In genomic region chr3:194573680-194574437, GRCh38 we compare ENCODE assay signal across 8 cellular contexts. TPM values are rescaled to one million over a fixed set of nuclear protein-coding genes. Genes with fewer than 3 reads are reported as not detected.
DNase-seq lines count a peak whose midpoint lies in the region; ATAC-seq and TF ChIP-seq lines count a peak whose summit lies in the region.

No MANE protein-coding gene starts in this region.

- H3K9me3 Mint-ChIP-seq in stimulated activated effector memory CD8-positive, alpha-beta T cell treated with anti-CD3 and anti-CD28 coated beads, Interleukin-12 subunit alpha, Interleukin-12 subunit beta, amount 100 ng/mL, for 72 hours: no peaks in the 10 kb centered on the region

- H3K9me3 ChIP-seq in Peyer's patch: no peaks in the 10 kb centered on the region

- no peaks in the 10 kb centered on the region for H3K36me3 ChIP-seq in Peyer's patch

- ATAC-seq in GM19324 (IDR thresholded peaks at IDR 0.05; ENCODE audit: low FRiP score, unreplicated experiment): peak; percentile 49
- peak; percentile 67 for ATAC-seq in HG03521 (IDR thresholded peaks at IDR 0.05; ENCODE audit: unreplicated experiment)
- ATAC-seq in stimulated activated effector memory CD8-positive, alpha-beta T cell treated with anti-CD3 and anti-CD28 coated beads, Interleukin-12 subunit alpha, Interleukin-12 subunit beta, amount 100 ng/mL, for 72 hours: peak; percentile 85

- TF ChIP-seq POLR2A in Peyer's patch (IDR thresholded peaks at IDR 0.05): no peak

- no peaks in the 10 kb centered on the region for H3K27me3 ChIP-seq in Peyer's patch

- no peak overlapping the region for H3K4me3 Mint-ChIP-seq in stimulated activated effector memory CD8-positive, alpha-beta T cell treated with anti-CD3 and anti-CD28 coated beads, Interleukin-12 subunit alpha, Interleukin-12 subunit beta, amount 100 ng/mL, for 72 hours

- peak in 4 of 6 experiments; percentile 38 to 67 (median 64) for TF ChIP-seq CTCF in Peyer's patch (IDR thresholded peaks at IDR 0.05)

- H3K4me1 ChIP-seq in Peyer's patch: no peaks in the 10 kb centered on the region

- peak overlapping the region; percentile 10 for H3K27ac Mint-ChIP-seq in stimulated activated effector memory CD8-positive, alpha-beta T cell treated with anti-CD3 and anti-CD28 coated beads, Interleukin-12 subunit alpha, Interleukin-12 subunit beta, amount 100 ng/mL, for 72 hours

- no peaks in the 10 kb centered on the region for H3K36me3 Mint-ChIP-seq in stimulated activated effector memory CD8-positive, alpha-beta T cell treated with anti-CD3 and anti-CD28 coated beads, Interleukin-12 subunit alpha, Interleukin-12 subunit beta, amount 100 ng/mL, for 72 hours

- no peak overlapping the region for H3K4me3 ChIP-seq in Peyer's patch

- peak; percentile 21 for DNase-seq in COLO668 (lab: John Stamatoyannopoulos, UW; ENCODE audit: unreplicated experiment)
- DNase-seq in Peyer's patch: peak in 2 of 3 donors; percentile 21 to 54
- peak; percentile 61 for DNase-seq in astrocyte of the hippocampus (ENCODE audit: low read depth, low spot score)
- DNase-seq in iPS-NIHi7 (ENCODE audit: extremely low spot score): peak; percentile 84
- DNase-seq in stimulated activated effector memory CD8-positive, alpha-beta T cell treated with anti-CD3 and anti-CD28 coated beads, Interleukin-12 subunit alpha, Interleukin-12 subunit beta, amount 100 ng/mL, for 72 hours (ENCODE audit: low spot score in 2 of 2): no peak
- DNase-seq in NCI-H2227 treated with DMSO at 0.1 percent for 48 hours (lab: John Stamatoyannopoulos, UW): no peak

- no peak overlapping the region for H3K27ac ChIP-seq in Peyer's patch

- H3K4me1 Mint-ChIP-seq in stimulated activated effector memory CD8-positive, alpha-beta T cell treated with anti-CD3 and anti-CD28 coated beads, Interleukin-12 subunit alpha, Interleukin-12 subunit beta, amount 100 ng/mL, for 72 hours: peaks cover 30% of the 10 kb centered on the region

RNA-seq across cellular contexts. Expression of gene TMEM44, which starts 59.4 kb away (rescaled TPM):
- 10 to 100 TPM in 3 of 4 donors, 1 to 10 TPM in 1; 7.7 to 51.2 (median 23.5) TPM for total RNA-seq in Peyer's patch

Comparison
In these comparisons a context has a peak if more than half of its experiments do, and no peak if none do; other contexts are left out.
1. DNase-seq: peak in COLO668 (single experiment), Peyer's patch (2 of 3), astrocyte of the hippocampus (single experiment) and iPS-NIHi7 (single experiment); none in stimulated activated effector memory CD8-positive, alpha-beta T cell treated with anti-CD3 and anti-CD28 coated beads, Interleukin-12 subunit alpha, Interleukin-12 subunit beta, amount 100 ng/mL, for 72 hours (0 of 2) and NCI-H2227 treated with DMSO at 0.1 percent for 48 hours (single experiment).
2. Peak in every context shown above with its lines, with median percentiles within 50 percentile points of each other: ATAC-seq.